1 cellular context compared by ENCODE assay signal in genomic region chr22:46604306-46604690, GRCh38.
TF ChIP-seq lines count a peak whose summit lies in the region.

No MANE protein-coding gene starts in this region.

TF ChIP-seq in K562, 482 proteins besides CTCF, POLR2A, EP300 and RAD21 (continued from another document and continues in another):
- TF ChIP-seq TCF15 (CRISPR knock-in tag; IDR thresholded peaks at IDR 0.05) (no peak), ZNF707 (CRISPR knock-in tag; conservative IDR thresholded peaks at IDR 0.05) (no peak), HCFC1 (IDR thresholded peaks at IDR 0.05; ENCODE audit: low read depth, low read length) (no peak), CREBBP (IDR thresholded peaks at IDR 0.05; ENCODE audit: low read depth, low read length) (no peak), MEF2A (IDR thresholded peaks at IDR 0.05; ENCODE audit: control insufficient read depth, low read depth, low read length) (no peak), PURB (CRISPR knock-in tag; IDR thresholded peaks at IDR 0.05; ENCODE audit: low read depth) (no peak), TRIM24 (IDR thresholded peaks at IDR 0.05) (peak; percentile 85 to 87), PREB (CRISPR knock-in tag; IDR thresholded peaks at IDR 0.05) (no peak), SRSF9 (IDR thresholded peaks at IDR 0.05; ENCODE audit: borderline replicate concordance, low read depth, low read length) (no peak), FOXK1 (CRISPR knock-in tag; IDR thresholded peaks at IDR 0.05; ENCODE audit: borderline replicate concordance) (no peak), NCOA2 (IDR thresholded peaks at IDR 0.05; ENCODE audit: partially characterized antibody in 2 of 2) (no peak), MCM3 (IDR thresholded peaks at IDR 0.05) (no peak), STAG1 (CRISPR knock-in tag; IDR thresholded peaks at IDR 0.05; ENCODE audit: borderline replicate concordance) (no peak), NFXL1 (CRISPR knock-in tag; IDR thresholded peaks at IDR 0.05) (no peak), USF2 (CRISPR knock-in tag; IDR thresholded peaks at IDR 0.05) (no peak), SMARCE1 (IDR thresholded peaks at IDR 0.05) (peak; percentile 95), ZNF121 (CRISPR knock-in tag; conservative IDR thresholded peaks at IDR 0.05) (no peak), ZBTB34 (CRISPR knock-in tag; IDR thresholded peaks at IDR 0.05) (no peak), SREBF2 (CRISPR knock-in tag; IDR thresholded peaks at IDR 0.05) (no peak), HDAC2 (IDR thresholded peaks at IDR 0.05) (peak; percentile 67; the same call in 1 of the 2 replicates), TCF7L2 (IDR thresholded peaks at IDR 0.05; ENCODE audit: low read depth, low read length) (no peak), ELK3 (CRISPR knock-in tag; IDR thresholded peaks at IDR 0.05) (no peak), FOXJ2 (tag; IDR thresholded peaks at IDR 0.05) (no peak), CEBPB (tag; IDR thresholded peaks at IDR 0.05) (no peak), RREB1 (CRISPR knock-in tag; IDR thresholded peaks at IDR 0.05) (no peak), RAD51 (IDR thresholded peaks at IDR 0.05; ENCODE audit: borderline replicate concordance, low read depth) (no peak), FOXA3 (CRISPR knock-in tag; conservative IDR thresholded peaks at IDR 0.05 in 1 of 2, IDR thresholded peaks at IDR 0.05 in 1 of 2) (no peak)
- TF ChIP-seq, protein P1, sequence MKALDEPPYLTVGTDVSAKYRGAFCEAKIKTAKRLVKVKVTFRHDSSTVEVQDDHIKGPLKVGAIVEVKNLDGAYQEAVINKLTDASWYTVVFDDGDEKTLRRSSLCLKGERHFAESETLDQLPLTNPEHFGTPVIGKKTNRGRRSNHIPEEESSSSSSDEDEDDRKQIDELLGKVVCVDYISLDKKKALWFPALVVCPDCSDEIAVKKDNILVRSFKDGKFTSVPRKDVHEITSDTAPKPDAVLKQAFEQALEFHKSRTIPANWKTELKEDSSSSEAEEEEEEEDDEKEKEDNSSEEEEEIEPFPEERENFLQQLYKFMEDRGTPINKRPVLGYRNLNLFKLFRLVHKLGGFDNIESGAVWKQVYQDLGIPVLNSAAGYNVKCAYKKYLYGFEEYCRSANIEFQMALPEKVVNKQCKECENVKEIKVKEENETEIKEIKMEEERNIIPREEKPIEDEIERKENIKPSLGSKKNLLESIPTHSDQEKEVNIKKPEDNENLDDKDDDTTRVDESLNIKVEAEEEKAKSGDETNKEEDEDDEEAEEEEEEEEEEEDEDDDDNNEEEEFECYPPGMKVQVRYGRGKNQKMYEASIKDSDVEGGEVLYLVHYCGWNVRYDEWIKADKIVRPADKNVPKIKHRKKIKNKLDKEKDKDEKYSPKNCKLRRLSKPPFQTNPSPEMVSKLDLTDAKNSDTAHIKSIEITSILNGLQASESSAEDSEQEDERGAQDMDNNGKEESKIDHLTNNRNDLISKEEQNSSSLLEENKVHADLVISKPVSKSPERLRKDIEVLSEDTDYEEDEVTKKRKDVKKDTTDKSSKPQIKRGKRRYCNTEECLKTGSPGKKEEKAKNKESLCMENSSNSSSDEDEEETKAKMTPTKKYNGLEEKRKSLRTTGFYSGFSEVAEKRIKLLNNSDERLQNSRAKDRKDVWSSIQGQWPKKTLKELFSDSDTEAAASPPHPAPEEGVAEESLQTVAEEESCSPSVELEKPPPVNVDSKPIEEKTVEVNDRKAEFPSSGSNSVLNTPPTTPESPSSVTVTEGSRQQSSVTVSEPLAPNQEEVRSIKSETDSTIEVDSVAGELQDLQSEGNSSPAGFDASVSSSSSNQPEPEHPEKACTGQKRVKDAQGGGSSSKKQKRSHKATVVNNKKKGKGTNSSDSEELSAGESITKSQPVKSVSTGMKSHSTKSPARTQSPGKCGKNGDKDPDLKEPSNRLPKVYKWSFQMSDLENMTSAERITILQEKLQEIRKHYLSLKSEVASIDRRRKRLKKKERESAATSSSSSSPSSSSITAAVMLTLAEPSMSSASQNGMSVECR (CRISPR knock-in tag; IDR thresholded peaks at IDR 0.05) = no peak
- TF ChIP-seq, protein P2, sequence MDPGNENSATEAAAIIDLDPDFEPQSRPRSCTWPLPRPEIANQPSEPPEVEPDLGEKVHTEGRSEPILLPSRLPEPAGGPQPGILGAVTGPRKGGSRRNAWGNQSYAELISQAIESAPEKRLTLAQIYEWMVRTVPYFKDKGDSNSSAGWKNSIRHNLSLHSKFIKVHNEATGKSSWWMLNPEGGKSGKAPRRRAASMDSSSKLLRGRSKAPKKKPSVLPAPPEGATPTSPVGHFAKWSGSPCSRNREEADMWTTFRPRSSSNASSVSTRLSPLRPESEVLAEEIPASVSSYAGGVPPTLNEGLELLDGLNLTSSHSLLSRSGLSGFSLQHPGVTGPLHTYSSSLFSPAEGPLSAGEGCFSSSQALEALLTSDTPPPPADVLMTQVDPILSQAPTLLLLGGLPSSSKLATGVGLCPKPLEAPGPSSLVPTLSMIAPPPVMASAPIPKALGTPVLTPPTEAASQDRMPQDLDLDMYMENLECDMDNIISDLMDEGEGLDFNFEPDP (CRISPR knock-in tag; IDR thresholded peaks at IDR 0.05) = no peak
- TF ChIP-seq, protein P3, sequence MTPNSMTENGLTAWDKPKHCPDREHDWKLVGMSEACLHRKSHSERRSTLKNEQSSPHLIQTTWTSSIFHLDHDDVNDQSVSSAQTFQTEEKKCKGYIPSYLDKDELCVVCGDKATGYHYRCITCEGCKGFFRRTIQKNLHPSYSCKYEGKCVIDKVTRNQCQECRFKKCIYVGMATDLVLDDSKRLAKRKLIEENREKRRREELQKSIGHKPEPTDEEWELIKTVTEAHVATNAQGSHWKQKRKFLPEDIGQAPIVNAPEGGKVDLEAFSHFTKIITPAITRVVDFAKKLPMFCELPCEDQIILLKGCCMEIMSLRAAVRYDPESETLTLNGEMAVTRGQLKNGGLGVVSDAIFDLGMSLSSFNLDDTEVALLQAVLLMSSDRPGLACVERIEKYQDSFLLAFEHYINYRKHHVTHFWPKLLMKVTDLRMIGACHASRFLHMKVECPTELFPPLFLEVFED (CRISPR knock-in tag; conservative IDR thresholded peaks at IDR 0.05) = 0 out of 2 replicates have a peak, but pooled peaks have one; percentile 16
- TF ChIP-seq, protein P4, sequence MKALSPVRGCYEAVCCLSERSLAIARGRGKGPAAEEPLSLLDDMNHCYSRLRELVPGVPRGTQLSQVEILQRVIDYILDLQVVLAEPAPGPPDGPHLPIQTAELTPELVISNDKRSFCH (CRISPR knock-in tag; IDR thresholded peaks at IDR 0.05) = no peak
- TF ChIP-seq, protein P4 (tag; IDR thresholded peaks at IDR 0.05) = no peak
- TF ChIP-seq, protein P5, sequence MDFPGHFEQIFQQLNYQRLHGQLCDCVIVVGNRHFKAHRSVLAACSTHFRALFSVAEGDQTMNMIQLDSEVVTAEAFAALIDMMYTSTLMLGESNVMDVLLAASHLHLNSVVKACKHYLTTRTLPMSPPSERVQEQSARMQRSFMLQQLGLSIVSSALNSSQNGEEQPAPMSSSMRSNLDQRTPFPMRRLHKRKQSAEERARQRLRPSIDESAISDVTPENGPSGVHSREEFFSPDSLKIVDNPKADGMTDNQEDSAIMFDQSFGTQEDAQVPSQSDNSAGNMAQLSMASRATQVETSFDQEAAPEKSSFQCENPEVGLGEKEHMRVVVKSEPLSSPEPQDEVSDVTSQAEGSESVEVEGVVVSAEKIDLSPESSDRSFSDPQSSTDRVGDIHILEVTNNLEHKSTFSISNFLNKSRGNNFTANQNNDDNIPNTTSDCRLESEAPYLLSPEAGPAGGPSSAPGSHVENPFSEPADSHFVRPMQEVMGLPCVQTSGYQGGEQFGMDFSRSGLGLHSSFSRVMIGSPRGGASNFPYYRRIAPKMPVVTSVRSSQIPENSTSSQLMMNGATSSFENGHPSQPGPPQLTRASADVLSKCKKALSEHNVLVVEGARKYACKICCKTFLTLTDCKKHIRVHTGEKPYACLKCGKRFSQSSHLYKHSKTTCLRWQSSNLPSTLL (IDR thresholded peaks at IDR 0.05) = no peak
- TF ChIP-seq, protein P6, sequence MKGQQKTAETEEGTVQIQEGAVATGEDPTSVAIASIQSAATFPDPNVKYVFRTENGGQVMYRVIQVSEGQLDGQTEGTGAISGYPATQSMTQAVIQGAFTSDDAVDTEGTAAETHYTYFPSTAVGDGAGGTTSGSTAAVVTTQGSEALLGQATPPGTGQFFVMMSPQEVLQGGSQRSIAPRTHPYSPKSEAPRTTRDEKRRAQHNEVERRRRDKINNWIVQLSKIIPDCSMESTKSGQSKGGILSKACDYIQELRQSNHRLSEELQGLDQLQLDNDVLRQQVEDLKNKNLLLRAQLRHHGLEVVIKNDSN (CRISPR knock-in tag; IDR thresholded peaks at IDR 0.05) = no peak
- TF ChIP-seq, protein P7, sequence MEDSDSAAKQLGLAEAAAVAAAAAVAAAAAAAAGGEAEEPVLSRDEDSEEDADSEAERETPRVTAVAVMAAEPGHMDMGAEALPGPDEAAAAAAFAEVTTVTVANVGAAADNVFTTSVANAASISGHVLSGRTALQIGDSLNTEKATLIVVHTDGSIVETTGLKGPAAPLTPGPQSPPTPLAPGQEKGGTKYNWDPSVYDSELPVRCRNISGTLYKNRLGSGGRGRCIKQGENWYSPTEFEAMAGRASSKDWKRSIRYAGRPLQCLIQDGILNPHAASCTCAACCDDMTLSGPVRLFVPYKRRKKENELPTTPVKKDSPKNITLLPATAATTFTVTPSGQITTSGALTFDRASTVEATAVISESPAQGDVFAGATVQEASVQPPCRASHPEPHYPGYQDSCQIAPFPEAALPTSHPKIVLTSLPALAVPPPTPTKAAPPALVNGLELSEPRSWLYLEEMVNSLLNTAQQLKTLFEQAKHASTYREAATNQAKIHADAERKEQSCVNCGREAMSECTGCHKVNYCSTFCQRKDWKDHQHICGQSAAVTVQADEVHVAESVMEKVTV (CRISPR knock-in tag; IDR thresholded peaks at IDR 0.05) = no peak
